In genomic region chr4:85722806-85723205, GRCh38 we compare ENCODE assay signal across 21 cellular contexts.
"Had no signal": no experiment of that assay in that cellular context is flagged by ENCODE, and none has a peak within 500 bp of the region (broad histone marks: within the 10 kb centered on the region; RNA-seq: fewer than 3 reads in every experiment).

No MANE protein-coding gene starts in this region.

- H3K36me3 ChIP-seq: gastroesophageal sphincter, left lung, prostate gland, upper lobe of left lung had no signal

- H3K4me1 Mint-ChIP-seq: activated naive CD8-positive, alpha-beta T cell treated with anti-CD3 and anti-CD28 coated beads, Interleukin-2, amount 10 ng/mL, durations not matched to agents 7 days and 5 days; stimulated activated effector memory CD8-positive, alpha-beta T cell treated with anti-CD3 and anti-CD28 coated beads, Interleukin-12 subunit alpha, Interleukin-12 subunit beta, amount 100 ng/mL, for 72 hours had no signal

- H3K4me3 Mint-ChIP-seq: activated naive CD8-positive, alpha-beta T cell treated with anti-CD3 and anti-CD28 coated beads, Interleukin-2, amount 10 ng/mL, durations not matched to agents 7 days and 5 days; brain; naive thymus-derived CD4-positive, alpha-beta T cell; stimulated activated effector memory CD8-positive, alpha-beta T cell treated with anti-CD3 and anti-CD28 coated beads, Interleukin-12 subunit alpha, Interleukin-12 subunit beta, amount 100 ng/mL, for 72 hours; T-helper 1 cell treated with Interleukin-12 subunit alpha and Interleukin-12 subunit beta and Interleukin-4 antibody, amounts not matched to agents 30 μg/mL and 1 μg/mL, for 36 hours had no signal

- H3K27me3 ChIP-seq: gastroesophageal sphincter, heart left ventricle, left lung, testis, upper lobe of left lung had no signal

- H3K4me3 ChIP-seq: gastroesophageal sphincter, heart left ventricle, left lung, mucosa of descending colon, prostate gland, smooth muscle cell, testis, upper lobe of left lung had no signal

- H3K4me1 ChIP-seq: prostate gland had no signal

- H3K36me3 Mint-ChIP-seq: activated naive CD8-positive, alpha-beta T cell treated with anti-CD3 and anti-CD28 coated beads, Interleukin-2, amount 10 ng/mL, durations not matched to agents 7 days and 5 days; brain; naive thymus-derived CD4-positive, alpha-beta T cell; stimulated activated effector memory CD8-positive, alpha-beta T cell treated with anti-CD3 and anti-CD28 coated beads, Interleukin-12 subunit alpha, Interleukin-12 subunit beta, amount 100 ng/mL, for 72 hours had no signal

- DNase-seq: activated CD4-positive, alpha-beta T cell treated with anti-CD3 and anti-CD28 coated beads, Interleukin-2, amount 50 U/mL, for 4 hours; activated CD4-positive, CD25-positive, alpha-beta regulatory T cell treated with anti-CD3 and anti-CD28 coated beads, Interleukin-2, amount 50 U/mL, for 72 hours; activated naive CD4-positive, alpha-beta T cell; activated naive CD8-positive, alpha-beta T cell treated with anti-CD3 and anti-CD28 coated beads, Interleukin-2, amount 10 ng/mL, durations not matched to agents 7 days and 5 days; anterior cingulate cortex; caudate nucleus; erythroblast; heart left ventricle; left lung; mucosa of descending colon; naive thymus-derived CD4-positive, alpha-beta T cell; right cardiac atrium; stimulated activated CD4-positive, alpha-beta T cell treated with anti-CD3 and anti-CD28 coated beads, Interleukin-4, amount 100 ng/mL, for 24 hours; testis; upper lobe of left lung had no signal

- H3K4me2 ChIP-seq: smooth muscle cell had no signal

- H3K9me3 ChIP-seq: gastroesophageal sphincter, heart left ventricle, left lung, mucosa of descending colon, prostate gland, testis, upper lobe of left lung had no signal

- H3K27me3 Mint-ChIP-seq: activated naive CD8-positive, alpha-beta T cell treated with anti-CD3 and anti-CD28 coated beads, Interleukin-2, amount 10 ng/mL, durations not matched to agents 7 days and 5 days; brain; naive thymus-derived CD4-positive, alpha-beta T cell had no signal

- H3K27ac Mint-ChIP-seq: activated naive CD8-positive, alpha-beta T cell treated with anti-CD3 and anti-CD28 coated beads, Interleukin-2, amount 10 ng/mL, durations not matched to agents 7 days and 5 days; naive thymus-derived CD4-positive, alpha-beta T cell; stimulated activated effector memory CD8-positive, alpha-beta T cell treated with anti-CD3 and anti-CD28 coated beads, Interleukin-12 subunit alpha, Interleukin-12 subunit beta, amount 100 ng/mL, for 72 hours; T-helper 1 cell treated with Interleukin-12 subunit alpha and Interleukin-12 subunit beta and Interleukin-4 antibody, amounts not matched to agents 30 μg/mL and 1 μg/mL, for 36 hours had no signal

- H3K9me3 Mint-ChIP-seq: activated naive CD8-positive, alpha-beta T cell treated with anti-CD3 and anti-CD28 coated beads, Interleukin-2, amount 10 ng/mL, durations not matched to agents 7 days and 5 days; brain; T-helper 1 cell treated with Interleukin-12 subunit alpha and Interleukin-12 subunit beta and Interleukin-4 antibody, amounts not matched to agents 30 μg/mL and 1 μg/mL, for 36 hours had no signal
